ENCODE assay signal across 23 cellular contexts in the genomic region with DNA sequence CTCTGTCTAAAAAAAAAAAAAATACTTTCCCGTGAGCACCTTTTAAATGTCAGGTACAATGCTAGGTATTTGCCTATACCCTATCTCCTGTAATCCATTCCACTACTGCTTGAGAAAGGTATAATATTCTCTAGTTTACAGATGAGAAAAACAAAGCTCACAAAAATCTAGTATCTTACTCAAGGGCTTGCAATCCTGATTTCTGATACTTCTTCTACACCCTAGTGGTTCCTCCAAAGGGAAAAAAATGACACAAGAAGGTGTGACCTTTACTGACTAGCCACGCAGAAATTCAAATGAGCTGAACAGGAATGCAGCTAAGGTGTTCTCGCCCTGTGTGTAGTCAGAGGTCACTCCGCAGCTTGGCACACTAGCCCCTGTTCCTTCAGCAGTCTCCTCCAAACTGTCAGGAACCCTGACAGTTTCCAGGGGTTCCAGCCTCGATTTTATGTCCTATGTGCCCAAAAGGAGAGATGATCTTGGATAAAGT. TPM values are rescaled to one million over a fixed set of nuclear protein-coding genes. Genes with fewer than 3 reads are reported as not detected.
DNase-seq lines count a peak whose midpoint lies in the region; ATAC-seq and TF ChIP-seq lines count a peak whose summit lies in the region.
"Had no signal": no experiment of that assay in that cellular context is flagged by ENCODE, and none has a peak within 500 bp of the region (broad histone marks: within the 10 kb centered on the region; RNA-seq: fewer than 3 reads in every experiment).

No MANE protein-coding gene starts in this region.

- no peaks in the 10 kb centered on the region for H3K27me3 Mint-ChIP-seq in dendritic cell treated with granulocyte-macrophage colony-stimulating factor and Interleukin-4, amounts not matched to agents 40 ng/mL and 50 ng/mL, for 4 days
- H3K27me3 Mint-ChIP-seq in natural killer cell (ENCODE audit: low read depth in 2 of 2) = no peaks in the 10 kb centered on the region
- H3K27me3 Mint-ChIP-seq: CD4-positive, CD25-positive, alpha-beta regulatory T cell had no signal

- DNase-seq in HL-60 (ENCODE audit: low read depth in 1 of 2, low spot score in 1 of 2) = no peak
- DNase-seq in natural killer cell = no peak
- no peak for DNase-seq in mesendoderm
- DNase-seq in anterior cingulate cortex (lab: John Stamatoyannopoulos, UW) = no peak
- DNase-seq in iPS-NIHi11 (ENCODE audit: low spot score) = no peak
- DNase-seq: activated CD8-positive, alpha-beta memory T cell treated with anti-CD3 and anti-CD28 coated beads, Interleukin-2, amount 50 U/mL, for 48 hours; activated effector memory CD4-positive, alpha-beta T cell treated with Interleukin-2 at 50 U/mL for 16 hours; CD4-positive, CD25-positive, alpha-beta regulatory T cell; DMS 273 treated with DMSO at 0.1 percent for 48 hours; HCEC 1CT; left ventricle myocardium inferior; NCI-H1436 treated with DMSO at 0.1 percent for 48 hours; NCI-H524; NK-92 treated with Interleukin-12 subunit alpha and Interleukin-12 subunit beta, amount 100 ng/mL, for 24 hours; SK-N-SH had no signal

- WGBS in mesendoderm (ENCODE audit: extremely low coverage, insufficient coverage, low lambda C conversion rate) = no CpG with 5 or more reads among the region's 5 CpGs

- peak overlapping the region; percentile 92 for H3K27ac Mint-ChIP-seq in dendritic cell treated with granulocyte-macrophage colony-stimulating factor and Interleukin-4, amounts not matched to agents 40 ng/mL and 50 ng/mL, for 4 days
- peak overlapping the region; percentile 87 for H3K27ac Mint-ChIP-seq in natural killer cell
- H3K27ac Mint-ChIP-seq: T-helper 2 cell treated with Interferon-gamma antibody and Interleukin-4, amounts not matched to agents 5 μg/mL and 100 μg/mL, for 36 hours had no signal

- peaks cover 99% of the 10 kb centered on the region for H3K36me3 ChIP-seq in BLaER1
- H3K36me3 ChIP-seq in mesendoderm (ENCODE audit: control insufficient read depth, insufficient read depth, low read length) = no peaks in the 10 kb centered on the region
- H3K36me3 ChIP-seq: breast epithelium had no signal

- H3K4me3 Mint-ChIP-seq in dendritic cell treated with granulocyte-macrophage colony-stimulating factor and Interleukin-4, amounts not matched to agents 40 ng/mL and 50 ng/mL, for 4 days = no peak overlapping the region
- H3K4me3 Mint-ChIP-seq in natural killer cell = peak overlapping the region; percentile 65
- H3K4me3 Mint-ChIP-seq: CD4-positive, CD25-positive, alpha-beta regulatory T cell; T-helper 2 cell treated with Interferon-gamma antibody and Interleukin-4, amounts not matched to agents 5 μg/mL and 100 μg/mL, for 36 hours had no signal

- peaks cover 49% of the 10 kb centered on the region for H3K4me1 Mint-ChIP-seq in dendritic cell treated with granulocyte-macrophage colony-stimulating factor and Interleukin-4, amounts not matched to agents 40 ng/mL and 50 ng/mL, for 4 days (ENCODE audit: low read depth)
- H3K4me1 Mint-ChIP-seq in natural killer cell = peaks cover 36 to 45% of the 10 kb centered on the region in 2 donors

- no peak overlapping the region for H4K5ac ChIP-seq in mesendoderm (ENCODE audit: low read length)

- peak overlapping the region; percentile 85 for H3K4me2 ChIP-seq in BLaER1
- H3K4me2 ChIP-seq in mesendoderm (ENCODE audit: low read length) = no peak overlapping the region
- H3K4me2 ChIP-seq: SK-N-SH had no signal

- intact Hi-C loops in dendritic cell treated with granulocyte-macrophage colony-stimulating factor and Interleukin-4, amounts not matched to agents 40 ng/mL and 50 ng/mL, for 4 days (cut with micrococcal nuclease) = no loop called here
- intact Hi-C loops in natural killer cell (cut with micrococcal nuclease) = no loop called here

- no peak overlapping the region for H3K4ac ChIP-seq in mesendoderm (ENCODE audit: low read depth, low read length)

- H3K27ac ChIP-seq in BLaER1 (peak overlapping the region; percentile 42), HL-60 (replicated peaks) (peak overlapping the region; percentile 18; the same call in 1 of the 2 replicates), mesendoderm (ENCODE audit: low read depth, low read length) (no peak overlapping the region)
- H3K27ac ChIP-seq: breast epithelium, left ventricle myocardium inferior, VCaP had no signal

- no peak overlapping the region for H3K18ac ChIP-seq in mesendoderm (ENCODE audit: low read length)

- no peaks in the 10 kb centered on the region for H3K79me1 ChIP-seq in mesendoderm (ENCODE audit: low read length)

- no peaks in the 10 kb centered on the region for H3K79me2 ChIP-seq in mesendoderm (ENCODE audit: control insufficient read depth, insufficient read depth, low read length)

- no peak overlapping the region for H2BK120ac ChIP-seq in mesendoderm (ENCODE audit: low read depth, low read length)

- TF ChIP-seq CTCF in HL-60 (IDR thresholded peaks at IDR 0.05; ENCODE audit: insufficient read depth, low read length) (no peak), natural killer cell (IDR thresholded peaks at IDR 0.05) (no peak)

- peaks cover 68% of the 10 kb centered on the region for H3K36me3 Mint-ChIP-seq in dendritic cell treated with granulocyte-macrophage colony-stimulating factor and Interleukin-4, amounts not matched to agents 40 ng/mL and 50 ng/mL, for 4 days (ENCODE audit: low read depth)
- peaks cover 14% of the 10 kb centered on the region for H3K36me3 Mint-ChIP-seq in natural killer cell
- H3K36me3 Mint-ChIP-seq: CD4-positive, CD25-positive, alpha-beta regulatory T cell had no signal

- H3K27me3 ChIP-seq in BLaER1 (no peaks in the 10 kb centered on the region), HL-60 (ENCODE audit: insufficient read depth, poor library complexity, severe bottlenecking) (no peaks in the 10 kb centered on the region), mesendoderm (ENCODE audit: insufficient read depth, low read length, poor library complexity) (no peaks in the 10 kb centered on the region)
- H3K27me3 ChIP-seq: breast epithelium had no signal

- H4K8ac ChIP-seq in mesendoderm (ENCODE audit: low read depth, low read length) = no peak overlapping the region

- H2BK15ac ChIP-seq in mesendoderm (replicated peaks; ENCODE audit: low read depth) = no peak overlapping the region

- H3K56ac ChIP-seq in mesendoderm (ENCODE audit: low read length) = no peak overlapping the region

- H3K9me3 Mint-ChIP-seq in dendritic cell treated with granulocyte-macrophage colony-stimulating factor and Interleukin-4, amounts not matched to agents 40 ng/mL and 50 ng/mL, for 4 days = no peaks in the 10 kb centered on the region
- H3K9me3 Mint-ChIP-seq in natural killer cell = no peaks in the 10 kb centered on the region
- H3K9me3 Mint-ChIP-seq: CD4-positive, CD25-positive, alpha-beta regulatory T cell; T-helper 2 cell treated with Interferon-gamma antibody and Interleukin-4, amounts not matched to agents 5 μg/mL and 100 μg/mL, for 36 hours had no signal

- H2BK5ac ChIP-seq in mesendoderm (ENCODE audit: low read length) = no peak overlapping the region

- H3K9ac ChIP-seq in BLaER1 = no peak overlapping the region
- H3K9ac ChIP-seq in mesendoderm (ENCODE audit: low read length) = no peak overlapping the region
- H3K9ac ChIP-seq: SK-N-SH had no signal

- no peak for ATAC-seq in natural killer cell
- no peak for ATAC-seq in GM18870 (IDR thresholded peaks at IDR 0.05; ENCODE audit: unreplicated experiment)
- ATAC-seq: K562 had no signal

- peaks cover 96% of the 10 kb centered on the region for H4K20me1 ChIP-seq in BLaER1

- no peak overlapping the region for H2AK5ac ChIP-seq in mesendoderm (ENCODE audit: low read length)

- H3K4me3 ChIP-seq in BLaER1 = no peak overlapping the region
- H3K4me3 ChIP-seq in HL-60 (replicated peaks; ENCODE audit: insufficient read depth, low read length) = no peak overlapping the region
- H3K4me3 ChIP-seq in mesendoderm (ENCODE audit: low read length) = no peak overlapping the region
- H3K4me3 ChIP-seq: breast epithelium, coronary artery, K562, left ventricle myocardium inferior had no signal

- H3K23ac ChIP-seq in mesendoderm (ENCODE audit: low read length) = no peak overlapping the region

- no peaks in the 10 kb centered on the region for H3K9me3 ChIP-seq in BLaER1
- H3K9me3 ChIP-seq: breast epithelium, left ventricle myocardium inferior, SK-N-SH had no signal

- H3K4me1 ChIP-seq in BLaER1 = peaks cover 97% of the 10 kb centered on the region
- no peaks in the 10 kb centered on the region for H3K4me1 ChIP-seq in mesendoderm (ENCODE audit: control insufficient read depth, low read depth, low read length)
- H3K4me1 ChIP-seq: breast epithelium, left ventricle myocardium inferior had no signal

RNA-seq across cellular contexts. Expression of gene TM9SF3, which starts 59.5 kb away (rescaled TPM):
- total RNA-seq in natural killer cell = 100 to 1,000 TPM; 113 to 119 (median 117) TPM
- polyA plus RNA-seq in mesendoderm (2013, experiment 1 of 2) = 54.1 TPM
- polyA plus RNA-seq in mesendoderm (2013, experiment 2 of 2) = 50.4 TPM
